10 cellular contexts compared by ENCODE assay signal in genomic region chr1:175221548-175222175, GRCh38. TPM values are rescaled to one million over a fixed set of nuclear protein-coding genes. Genes with fewer than 3 reads are reported as not detected.
DNase-seq lines count a peak whose midpoint lies in the region; ATAC-seq and TF ChIP-seq lines count a peak whose summit lies in the region.
"Had no signal": no experiment of that assay in that cellular context is flagged by ENCODE, and none has a peak within 500 bp of the region (broad histone marks: within the 10 kb centered on the region; RNA-seq: fewer than 3 reads in every experiment).

No MANE protein-coding gene starts in this region.

- intact Hi-C loops in transverse colon (cut with DNase I; ENCODE audit: low total_unique reads), result no loop called here

- H3K27ac ChIP-seq in transverse colon, result peak overlapping the region in 2 of 4 donors; percentile 4 to 22
- H3K27ac ChIP-seq: dorsolateral prefrontal cortex had no signal

- TF ChIP-seq EP300 in transverse colon (IDR thresholded peaks at IDR 0.05; ENCODE audit: low read depth), result no peak

- TF ChIP-seq CTCF in epithelial cell of proximal tubule (conservative IDR thresholded peaks at IDR 0.05; ENCODE audit: low read depth, low read length), result peak; percentile 68
- TF ChIP-seq CTCF in transverse colon (IDR thresholded peaks at IDR 0.05), result peak in 4 of 5 experiments; percentile 25 to 49 (median 34)

- H3K27me3 ChIP-seq in transverse colon, result no peaks in the 10 kb centered on the region
- H3K27me3 ChIP-seq: dorsolateral prefrontal cortex had no signal

- H3K4me3 ChIP-seq in epithelial cell of proximal tubule (ENCODE audit: low read depth, low read length), result no peak overlapping the region
- no peak overlapping the region for H3K4me3 ChIP-seq in transverse colon
- H3K4me3 ChIP-seq: dorsolateral prefrontal cortex had no signal

- WGBS in transverse colon (ENCODE audit: low coverage in 1 of 2), 2 donors, result 29 to 59% methylated on average over 4 to 10 of the region's 10 CpGs

- in situ Hi-C loops in transverse colon (cut with MboI; ENCODE audit: low pct_ligation_motif_present in 1 of 4, low pct_unique_long_range_greater_than_20kb in 1 of 4, low sequenced_read_pairs in 3 of 4), result loop anchor here in 1 of 4 donors (5.0 kb wide), 1 partner anchor 64 kb away; no protein-coding TSS in a partner anchor

- peak; percentile 65 for DNase-seq in NCI-H226
- peak; percentile 80 for DNase-seq in epithelial cell of proximal tubule (ENCODE audit: low read depth)
- DNase-seq in left lobe of liver (ENCODE audit: low spot score), result no peak
- DNase-seq in transverse colon, result no peak
- no peak for DNase-seq in SKM-1 (lab: John Stamatoyannopoulos, UW; ENCODE audit: unreplicated experiment)
- DNase-seq in retina, result no peak
- DNase-seq: dorsolateral prefrontal cortex, MM.1S had no signal

- ATAC-seq in left lobe of liver (peak; percentile 35), GM18861 (IDR thresholded peaks at IDR 0.05; ENCODE audit: unreplicated experiment) (no peak), GM21528 (IDR thresholded peaks at IDR 0.05; ENCODE audit: low FRiP score, unreplicated experiment) (no peak)

- no peaks in the 10 kb centered on the region for H3K36me3 ChIP-seq in transverse colon

- H3K4me1 ChIP-seq in transverse colon, result peaks cover 0 to 31% (median 9%) of the 10 kb centered on the region in 4 donors

- no peak for TF ChIP-seq POLR2A in transverse colon (IDR thresholded peaks at IDR 0.05)

- no peaks in the 10 kb centered on the region for H3K9me3 ChIP-seq in transverse colon

RNA-seq across cellular contexts. Expression of gene KIAA0040, which starts 29.1 kb away (rescaled TPM):
- total RNA-seq in epithelial cell of proximal tubule (4.2 and 5.4 TPM in 2 replicates), left lobe of liver (5.9 TPM), transverse colon (10 to 100 TPM; 17.5 to 35.5 (median 21.2) TPM)

Comparison
In these comparisons a context has a peak if more than half of its experiments do, and no peak if none do; other contexts are left out.
1. DNase-seq: peak in NCI-H226 (single experiment) and epithelial cell of proximal tubule (single experiment); none in left lobe of liver (single experiment), transverse colon (single experiment), SKM-1 (single experiment) and retina (single experiment).